ENCODE assay signal across 8 cellular contexts in the genomic region with DNA sequence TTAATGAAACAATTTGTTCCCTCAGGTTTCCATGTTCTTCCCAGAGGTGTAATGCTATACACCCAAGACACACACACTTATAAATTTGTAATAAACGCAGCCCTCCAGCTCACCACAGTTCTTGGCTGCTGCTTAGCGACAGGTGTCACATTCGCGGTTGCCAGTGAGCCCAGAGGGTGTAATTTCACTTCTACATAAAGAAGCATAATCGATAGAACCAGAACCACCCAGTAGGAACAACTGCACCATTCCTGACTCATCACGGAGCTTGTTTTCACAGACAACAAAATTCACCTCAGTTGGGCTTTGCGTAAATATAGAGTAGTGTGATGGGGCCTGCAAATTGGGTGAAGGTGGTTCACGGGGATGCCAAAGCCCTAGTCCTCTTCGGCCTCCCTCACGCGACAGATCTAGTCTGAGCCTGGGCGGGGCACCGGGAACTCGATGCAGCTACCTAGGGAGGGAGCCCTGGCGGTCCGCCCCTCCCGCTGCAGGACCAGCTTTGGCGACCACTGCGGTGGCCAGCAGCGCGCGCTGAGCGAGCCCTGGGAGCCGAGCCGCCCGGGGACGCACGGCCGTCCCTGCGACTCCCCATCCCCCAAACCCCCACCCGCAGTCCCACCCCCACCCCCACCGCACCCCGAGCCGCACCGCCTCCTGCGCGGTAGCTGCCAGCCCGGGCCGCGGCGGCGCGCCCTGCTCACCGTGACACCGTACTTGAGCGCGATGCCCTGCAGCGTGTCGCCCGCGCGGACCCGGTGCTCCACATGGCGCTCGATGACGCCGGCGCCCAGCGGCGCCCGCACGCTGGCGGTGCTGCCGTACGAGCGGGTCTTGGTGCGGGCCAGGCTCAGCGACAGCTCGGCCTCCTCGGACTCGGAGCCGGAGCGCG. TPM values are rescaled to one million over a fixed set of nuclear protein-coding genes. Genes with fewer than 3 reads are reported as not detected.
DNase-seq lines count a peak whose midpoint lies in the region; ATAC-seq, FAIRE-seq and TF ChIP-seq lines count a peak whose summit lies in the region.

No MANE protein-coding gene starts in this region.

- BruUV-seq in endothelial cell of umbilical vein (replicated peaks; lab: Mats Ljungman, UMichigan): no TSS peak

- H3K27me3 ChIP-seq in endothelial cell of umbilical vein (ENCODE audit: control insufficient read depth in 2 of 2, insufficient read depth in 2 of 2, low read length in 2 of 2) (no peaks in the 10 kb centered on the region), testis (no peaks in the 10 kb centered on the region)

- dilution Hi-C loops in endothelial cell of umbilical vein (cut with MboI; ENCODE audit: extremely low pct_ligation_motif_present, low sequenced_read_pairs): no loop called here

- H3K79me2 ChIP-seq in endothelial cell of umbilical vein (ENCODE audit: control insufficient read depth, insufficient read depth, low read length): no peaks in the 10 kb centered on the region

- peak overlapping the region; percentile 44 for H3K9ac ChIP-seq in endothelial cell of umbilical vein (replicated peaks; ENCODE audit: extremely low read depth, insufficient read depth, low read length)

- intact Hi-C loops in endothelial cell of umbilical vein (cut with micrococcal nuclease) (loop anchor here (1.0 to 5.0 kb wide), 2 partner anchors 16 to 40 kb away; no protein-coding TSS in a partner anchor), testis (cut with DNase I; ENCODE audit: low total_unique reads) (no loop called here)

- no peaks in the 10 kb centered on the region for H3K27me3 Mint-ChIP-seq in naive B cell

- no peaks in the 10 kb centered on the region for H3K36me3 ChIP-seq in endothelial cell of umbilical vein (ENCODE audit: control insufficient read depth in 2 of 2, extremely low read depth in 1 of 2, insufficient read depth in 2 of 2, low read length in 2 of 2)
- H3K36me3 ChIP-seq in testis (ENCODE audit: low read depth, missing control alignments): no peaks in the 10 kb centered on the region

- no peaks in the 10 kb centered on the region for H3K36me3 Mint-ChIP-seq in naive B cell

- DNase-seq in NCI-H2196 (lab: John Stamatoyannopoulos, UW; ENCODE audit: unreplicated experiment) (peak; percentile 35), NCI-H2196 treated with DMSO at 0.1 percent for 48 hours (lab: John Stamatoyannopoulos, UW; ENCODE audit: unreplicated experiment) (no peak), NCI-H345 (lab: John Stamatoyannopoulos, UW) (peak; percentile 62), activated T-cell treated with anti-CD3 and anti-CD28 coated beads for 1 hour (ENCODE audit: low read depth) (peak; percentile 38), endothelial cell of umbilical vein (ENCODE audit: low read depth, low spot score) (peak; percentile 23), naive B cell (peak; percentile 61), testis (peak; percentile 51)

- FAIRE-seq in endothelial cell of umbilical vein (lab: Jason Lieb, UNC): peak; percentile 35

- peak overlapping the region; percentile 85 for H3K4me2 ChIP-seq in endothelial cell of umbilical vein (ENCODE audit: insufficient read depth, low read length)

- TF ChIP-seq CTCF in endothelial cell of umbilical vein (IDR thresholded peaks at IDR 0.05; ENCODE audit: extremely low read depth in 1 of 2, insufficient read depth in 1 of 2, low read depth in 1 of 2, low read length in 2 of 2) (no peak), testis (IDR thresholded peaks at IDR 0.05) (no peak)

- peak overlapping the region; percentile 88 to 96 (median 95) for H3K4me3 Mint-ChIP-seq in naive B cell

- POLR2A ChIA-PET in endothelial cell of umbilical vein (lab: Charles Lee): interaction anchor here (0.6 to 0.7 kb wide), 2 partner anchors 11 to 303 kb away, joined by 4 read pairs; no protein-coding TSS in a partner anchor

- H3K9me3 Mint-ChIP-seq in naive B cell: no peaks in the 10 kb centered on the region

- CTCF ChIA-PET in endothelial cell of umbilical vein (lab: Charles Lee): interaction anchor here (1.1 to 3.2 kb wide), 6 partner anchors 8 to 200 kb away, joined by 3 to 34 read pairs (median 6); a partner anchor contains a TSS

- no peaks in the 10 kb centered on the region for H4K20me1 ChIP-seq in endothelial cell of umbilical vein (replicated peaks; ENCODE audit: control insufficient read depth, extremely low read depth, insufficient read depth, low read length)

- H3K27ac Mint-ChIP-seq in naive B cell: peak overlapping the region; percentile 92 to 97 (median 96)

- H2AFZ ChIP-seq in endothelial cell of umbilical vein (ENCODE audit: low read depth, low read length): peak overlapping the region; percentile 95

- H3K4me1 ChIP-seq in endothelial cell of umbilical vein (ENCODE audit: control insufficient read depth, extremely low read depth, insufficient read depth, low read length) (peaks cover 3% of the 10 kb centered on the region), testis (peaks cover 9% of the 10 kb centered on the region)

- ATAC-seq in HG02759 (IDR thresholded peaks at IDR 0.05; ENCODE audit: unreplicated experiment) (peak; percentile 34), naive B cell (ENCODE audit: low read depth in 2 of 2) (peak; percentile 59 to 61)

- peak overlapping the region; percentile 40 to 59 (median 52) for H3K4me3 ChIP-seq in endothelial cell of umbilical vein (replicated peaks in 1 of 3; ENCODE audit: insufficient read depth in 1 of 3, low read depth in 1 of 3, low read length in 3 of 3)
- H3K4me3 ChIP-seq in testis: peak overlapping the region; percentile 79 to 80

- H3K4me1 Mint-ChIP-seq in naive B cell: peaks cover 51 to 64% (median 58%) of the 10 kb centered on the region in 3 donors

- TF ChIP-seq POLR2A in endothelial cell of umbilical vein (IDR thresholded peaks at IDR 0.05; ENCODE audit: low read depth, low read length): no peak
- no peak for TF ChIP-seq POLR2A in testis (IDR thresholded peaks at IDR 0.05)

- H3K27ac ChIP-seq in endothelial cell of umbilical vein (ENCODE audit: insufficient read depth, low read depth, low read length) (no peak overlapping the region), testis (peak overlapping the region; percentile 73 to 82)

- WGBS in testis, 2 donors: 4 to 19% methylated on average over 6 to 42 of the region's 74 CpGs

- no peaks in the 10 kb centered on the region for H3K9me1 ChIP-seq in endothelial cell of umbilical vein (replicated peaks; ENCODE audit: control insufficient read depth, extremely low read depth, insufficient read depth, low read length)

- no peaks in the 10 kb centered on the region for H3K9me3 ChIP-seq in endothelial cell of umbilical vein (replicated peaks; ENCODE audit: control insufficient read depth, insufficient read depth, low read length)
- no peaks in the 10 kb centered on the region for H3K9me3 ChIP-seq in testis

TF ChIP-seq in endothelial cell of umbilical vein, 7 proteins besides CTCF, POLR2A, EP300 and RAD21 (continues in another document):
- TF ChIP-seq POLR2AphosphoS5 (IDR thresholded peaks at IDR 0.05; ENCODE audit: insufficient read depth, low read depth, low read length) (no peak), GATA2 (IDR thresholded peaks at IDR 0.05; ENCODE audit: insufficient read depth, insufficient read length, low read depth, low read length) (no peak), MYC (IDR thresholded peaks at IDR 0.05; ENCODE audit: low read depth, low read length) (no peak), FOS (IDR thresholded peaks at IDR 0.05; ENCODE audit: borderline replicate concordance, insufficient read depth, low read length) (no peak), JUN (IDR thresholded peaks at IDR 0.05; ENCODE audit: borderline replicate concordance, insufficient read depth, insufficient read length, low read depth) (no peak)

RNA-seq across cellular contexts. Expression of a gene that starts 0.6 kb away (rescaled TPM):
- total RNA-seq in endothelial cell of umbilical vein (8.0 and 8.2 TPM in 2 replicates), testis (10 to 100 TPM; 18.7 to 19.9 TPM)
- polyA plus RNA-seq in endothelial cell of umbilical vein (4.3 and 6.2 TPM in 2 replicates), naive B cell (ENCODE audit: low read depth in 6 of 6) (100 to 1,000 TPM in 1 of 6 donors, 10 to 100 TPM in 5; 56.6 to 120 (median 84.1) TPM), testis (ENCODE audit: insufficient read depth, low read depth, low replicate concordance) (21.1 TPM)
- 8.7 and 9.0 TPM in 2 replicates for polyA plus RNA-seq in endothelial cell of umbilical vein (2011; cell fraction: cytosol; rRNA removed)
- polyA plus RNA-seq in endothelial cell of umbilical vein (2011; cell fraction: nucleus; rRNA removed): 3.7 and 3.8 TPM in 2 replicates
- polyA plus RNA-seq in endothelial cell of umbilical vein (2012): 5.3 and 7.8 TPM in 2 replicates
- polyA minus RNA-seq in endothelial cell of umbilical vein: 1.0 and 1.2 TPM in 2 replicates
- polyA minus RNA-seq in endothelial cell of umbilical vein (2011; cell fraction: cytosol; rRNA and poly(A)+ RNA removed): 5.6 TPM
- 1.3 and 1.5 TPM in 2 replicates for polyA minus RNA-seq in endothelial cell of umbilical vein (2011; cell fraction: nucleus; rRNA and poly(A)+ RNA removed)

RNA-seq across cellular contexts. Expression of a gene that starts 14.5 kb away (rescaled TPM):
- total RNA-seq in endothelial cell of umbilical vein (2.5 and 2.7 TPM in 2 replicates), testis (1 to 10 TPM; 5.8 to 5.9 TPM)
- polyA plus RNA-seq in endothelial cell of umbilical vein (0.32 and 0.46 TPM in 2 replicates), naive B cell (ENCODE audit: low read depth in 6 of 6) (1 to 10 TPM; 1.4 to 4.1 (median 2.2) TPM), testis (ENCODE audit: insufficient read depth, low read depth, low replicate concordance) (6.4 TPM)
- polyA plus RNA-seq in endothelial cell of umbilical vein (2011; cell fraction: cytosol; rRNA removed): 0.34 and 0.41 TPM in 2 replicates
- polyA plus RNA-seq in endothelial cell of umbilical vein (2011; cell fraction: nucleus; rRNA removed): 1.0 and 1.1 TPM in 2 replicates
- polyA plus RNA-seq in endothelial cell of umbilical vein (2012): 1.4 and 2.1 TPM in 2 replicates
- 0.87 and 1.1 TPM in 2 replicates for polyA minus RNA-seq in endothelial cell of umbilical vein
- polyA minus RNA-seq in endothelial cell of umbilical vein (2011; cell fraction: cytosol; rRNA and poly(A)+ RNA removed): not detected
- polyA minus RNA-seq in endothelial cell of umbilical vein (2011; cell fraction: nucleus; rRNA and poly(A)+ RNA removed): 0.87 and 1.2 TPM in 2 replicates

RNA-seq across cellular contexts. Expression of a gene that starts 55.6 kb away (rescaled TPM):
- total RNA-seq in endothelial cell of umbilical vein (not detected in 2 replicates), testis (1 to 10 TPM; 1.2 to 1.3 TPM)
- polyA plus RNA-seq in endothelial cell of umbilical vein (not detected in 2 replicates), naive B cell (ENCODE audit: low read depth in 6 of 6) (not detected), testis (ENCODE audit: insufficient read depth, low read depth, low replicate concordance) (2.0 TPM)
- not detected in 2 replicates for polyA plus RNA-seq in endothelial cell of umbilical vein (2011; cell fraction: cytosol; rRNA removed)
- not detected in 2 replicates for polyA plus RNA-seq in endothelial cell of umbilical vein (2011; cell fraction: nucleus; rRNA removed)
- polyA plus RNA-seq in endothelial cell of umbilical vein (2012): not detected in 2 replicates
- 0.08 and 0.15 TPM in 2 replicates for polyA minus RNA-seq in endothelial cell of umbilical vein
- polyA minus RNA-seq in endothelial cell of umbilical vein (2011; cell fraction: cytosol; rRNA and poly(A)+ RNA removed): not detected
- not detected in 2 replicates for polyA minus RNA-seq in endothelial cell of umbilical vein (2011; cell fraction: nucleus; rRNA and poly(A)+ RNA removed)
